Comparison of ENCODE assay signal across 10 cellular contexts in genomic region chr6:111776236-111777189, GRCh38.
A peak's percentile ranks its signal among the peaks of the same experiment; 100 is the strongest.
DNase-seq lines count a peak whose midpoint lies in the region; FAIRE-seq and TF ChIP-seq lines count a peak whose summit lies in the region.
"Had no signal": no experiment of that assay in that cellular context is flagged by ENCODE, and none has a peak within 500 bp of the region (broad histone marks: within the 10 kb centered on the region; RNA-seq: fewer than 3 reads in every experiment).

No MANE protein-coding gene starts in this region.

- no peaks in the 10 kb centered on the region for H4K20me1 ChIP-seq in H9 (ENCODE audit: control insufficient read depth, insufficient read depth, insufficient read length)

- DNase-seq in D721Med (ENCODE audit: insufficient read length, low spot score), result no peak
- peak; percentile 43 for DNase-seq in NCI-H1694 (lab: John Stamatoyannopoulos, UW)
- DNase-seq in adipocyte (ENCODE audit: low read depth), result peak; percentile 32
- no peak for DNase-seq in nephron progenitor cell
- no peak for DNase-seq in G401 (ENCODE audit: low spot score)
- DNase-seq in H9, result no peak
- DNase-seq in activated CD8-positive, alpha-beta memory T cell treated with anti-CD3 and anti-CD28 coated beads for 24 hours, result no peak
- no peak for DNase-seq in stimulated activated naive CD4-positive, alpha-beta T cell (lab: John Stamatoyannopoulos, UW)
- DNase-seq: SHP77 had no signal

- no peak overlapping the region for H4K8ac ChIP-seq in H9 (replicated peaks; ENCODE audit: insufficient read length, low read depth, low read length)

- H3K79me2 ChIP-seq in H9 (ENCODE audit: insufficient read depth, low read length), result no peaks in the 10 kb centered on the region

- peak; percentile 35 for FAIRE-seq in D721Med (lab: Jason Lieb, UNC)
- FAIRE-seq: urothelium cell line had no signal

- no peak for TF ChIP-seq CTCF in D721Med (IDR thresholded peaks at IDR 0.05; ENCODE audit: insufficient read depth, missing control alignments)
- TF ChIP-seq CTCF in nephron progenitor cell (IDR thresholded peaks at IDR 0.05), result no peak
- no peak for TF ChIP-seq CTCF in H9 (conservative IDR thresholded peaks at IDR 0.05)

- no peak overlapping the region for H2AK5ac ChIP-seq in H9 (ENCODE audit: insufficient read length, low read length)

- no peak overlapping the region for H4K5ac ChIP-seq in H9 (ENCODE audit: insufficient read length, low read depth, low read length)

- WGBS in H9 (ENCODE audit: extremely low coverage, insufficient read length, low lambda C conversion rate), result no CpG with 5 or more reads among the region's 7 CpGs

- H3K27me3 Mint-ChIP-seq in nephron progenitor cell (ENCODE audit: low read depth, poor library complexity) (no peaks in the 10 kb centered on the region), H9 (ENCODE audit: low read depth) (no peaks in the 10 kb centered on the region)

- in situ Hi-C loops in G401 (cut with HindIII; ENCODE audit: low sequenced_read_pairs), result no loop called here

- peak overlapping the region; percentile 60 for H3K9ac ChIP-seq in adipocyte (ENCODE audit: low read length)
- H3K9ac ChIP-seq in H9 (ENCODE audit: extremely low read depth, insufficient read length, low read length), result no peak overlapping the region

- H3K9me3 Mint-ChIP-seq in nephron progenitor cell (no peaks in the 10 kb centered on the region), H9 (no peaks in the 10 kb centered on the region)

- H3K56ac ChIP-seq in H9 (ENCODE audit: insufficient read length, low read depth, low read length), result no peak overlapping the region

- H3K4ac ChIP-seq in H9 (ENCODE audit: low read depth, low read length), result no peak overlapping the region

- H3K9me3 ChIP-seq in adipocyte (ENCODE audit: control insufficient read depth, low read length) (no peaks in the 10 kb centered on the region), H9 (ENCODE audit: control insufficient read depth, low read depth, low read length) (no peaks in the 10 kb centered on the region)

- H3K4me1 Mint-ChIP-seq in nephron progenitor cell (peaks cover 63% of the 10 kb centered on the region), H9 (peaks cover 4 to 23% of the 10 kb centered on the region in 2 experiments)

- H3K36me3 Mint-ChIP-seq in nephron progenitor cell (ENCODE audit: low read depth) (peaks cover 16% of the 10 kb centered on the region), H9 (ENCODE audit: insufficient read depth in 1 of 3, low read depth in 3 of 3) (no peaks in the 10 kb centered on the region; a peak in 1 of 7 replicates)

- H2BK120ac ChIP-seq in H9 (ENCODE audit: low read depth, low read length, poor library complexity, severe bottlenecking), result no peak overlapping the region

- no peak overlapping the region for H2BK5ac ChIP-seq in H9 (ENCODE audit: insufficient read length, low read length)

- no peak overlapping the region for H3K14ac ChIP-seq in H9 (ENCODE audit: insufficient read depth, low read length)

- H2BK15ac ChIP-seq in H9 (ENCODE audit: low read depth, low read length), result no peak overlapping the region

- H3K27ac Mint-ChIP-seq in nephron progenitor cell (peak overlapping the region; percentile 31), H9 (no peak overlapping the region; a peak in 1 of 7 replicates)

- H3K4me2 ChIP-seq in H9 (ENCODE audit: insufficient read depth, insufficient read length, low read length), result no peak overlapping the region

- no peak overlapping the region for H2BK20ac ChIP-seq in H9 (ENCODE audit: low read depth, low read length, poor library complexity, severe bottlenecking)

- H3T11ph ChIP-seq in H9 (ENCODE audit: low read length), result no peak overlapping the region

- H3K23me2 ChIP-seq in H9 (ENCODE audit: insufficient read length, low read depth, low read length, poor library complexity, severe bottlenecking), result no peaks in the 10 kb centered on the region

- no peak overlapping the region for H4K91ac ChIP-seq in H9 (ENCODE audit: insufficient read length, low read depth, low read length)

- H3K4me1 ChIP-seq in adipocyte (ENCODE audit: control insufficient read depth, insufficient read depth, low read length), result peaks cover 52% of the 10 kb centered on the region
- H3K4me1 ChIP-seq in H9 (ENCODE audit: insufficient read depth, low read length), result peaks cover 3% of the 10 kb centered on the region; the same call in 1 of the 2 replicates

- H2BK12ac ChIP-seq in H9 (ENCODE audit: insufficient read length, low read depth, low read length), result no peak overlapping the region

- H3K27ac ChIP-seq in H9 (ENCODE audit: insufficient read length, low read depth, low read length), result no peak overlapping the region

- H3K18ac ChIP-seq in H9 (ENCODE audit: insufficient read length, low read depth, low read length), result no peak overlapping the region

- peak overlapping the region; percentile 23 for H3K4me3 ChIP-seq in adipocyte (ENCODE audit: low read length)

- H3K4me3 Mint-ChIP-seq in nephron progenitor cell, result peak overlapping the region; percentile 0
- no peak overlapping the region for H3K4me3 Mint-ChIP-seq in H9

- H3K23ac ChIP-seq in H9 (ENCODE audit: insufficient read length, low read depth, low read length), result no peak overlapping the region

- peaks cover 19% of the 10 kb centered on the region for H3K36me3 ChIP-seq in adipocyte (ENCODE audit: control insufficient read depth, insufficient read depth, low read length, severe bottlenecking)

- H3K79me1 ChIP-seq in H9 (ENCODE audit: insufficient read depth, low read depth, low read length, poor library complexity, severe bottlenecking), result no peaks in the 10 kb centered on the region

- H3K27me3 ChIP-seq in adipocyte (replicated peaks; ENCODE audit: control insufficient read depth, insufficient read depth, low read length), result no peaks in the 10 kb centered on the region
- H3K27me3 ChIP-seq in H9 (ENCODE audit: insufficient read depth, low read length), result no peaks in the 10 kb centered on the region

- H2AFZ ChIP-seq in H9 (ENCODE audit: low read length), result no peak overlapping the region

Comparison
In these comparisons a context has a peak if more than half of its experiments do, and no peak if none do; other contexts are left out.
1. DNase-seq: peak in NCI-H1694 (single experiment) and adipocyte (single experiment); none in D721Med (single experiment), nephron progenitor cell (single experiment), G401 (single experiment), H9 (single experiment), activated CD8-positive, alpha-beta memory T cell treated with anti-CD3 and anti-CD28 coated beads for 24 hours (single experiment) and stimulated activated naive CD4-positive, alpha-beta T cell (0 of 6).